ENCODE assay signal across 8 cellular contexts in genomic region chr20:62143976-62144825, GRCh38. TPM values are rescaled to one million over a fixed set of nuclear protein-coding genes. Genes with fewer than 3 reads are reported as not detected.
DNase-seq lines count a peak whose midpoint lies in the region; ATAC-seq and TF ChIP-seq lines count a peak whose summit lies in the region.

No MANE protein-coding gene starts in this region.

- H3K36me3 ChIP-seq in KOPT-K1 (ENCODE audit: insufficient read depth, low read length) (peaks cover 34% of the 10 kb centered on the region), liver (ENCODE audit: control insufficient read depth in 4 of 4, insufficient read depth in 3 of 4, low read depth in 1 of 4, low read length in 3 of 4) (peaks cover 7 to 16% (median 12%) of the 10 kb centered on the region in 4 donors)

- H3K9me3 ChIP-seq in KOPT-K1 (ENCODE audit: insufficient read depth, low read length, poor library complexity, severe bottlenecking) (no peaks in the 10 kb centered on the region), liver (ENCODE audit: control insufficient read depth in 4 of 4, low read length in 3 of 4) (no peaks in the 10 kb centered on the region)

- peak overlapping the region; percentile 19 to 46 for H3K9ac ChIP-seq in liver (ENCODE audit: low read depth in 1 of 2, low read length in 2 of 2)

- TF ChIP-seq RAD21 in liver (IDR thresholded peaks at IDR 0.05), result peak in 1 of 2 donors; percentile 37

- WGBS in liver, result under 1% methylated on average over 100 of the region's 100 CpGs

- DNase-seq in EH (ENCODE audit: low read depth) (peak; percentile 71), coronary artery (ENCODE audit: low spot score) (peak; percentile 74), globus pallidus (ENCODE audit: low spot score) (no peak)
- DNase-seq in stimulated activated CD8-positive, alpha-beta memory T cell treated with anti-CD3 and anti-CD28 coated beads, Interleukin-12 subunit alpha, Interleukin-12 subunit beta, amount 100 ng/mL, for 24 hours (ENCODE audit: extremely low read depth), result peak; percentile 33

- H3K27ac ChIP-seq in KOPT-K1 (ENCODE audit: low read depth, low read length, poor library complexity, severe bottlenecking), result peak overlapping the region; percentile 81
- H3K27ac ChIP-seq in coronary artery, result peak overlapping the region; percentile 77 to 98
- peak overlapping the region; percentile 65 to 90 for H3K27ac ChIP-seq in liver (ENCODE audit: low read depth in 1 of 2, low read length in 2 of 2)

- ATAC-seq in GM21528 (IDR thresholded peaks at IDR 0.05; ENCODE audit: low FRiP score, unreplicated experiment), result peak; percentile 34

- no peaks in the 10 kb centered on the region for H3K27me3 ChIP-seq in liver (ENCODE audit: control insufficient read depth in 4 of 4, insufficient read depth in 4 of 4, low read length in 3 of 4)

- TF ChIP-seq CTCF in WI38 (IDR thresholded peaks at IDR 0.05; ENCODE audit: low read depth, low read length) (no peak), coronary artery (IDR thresholded peaks at IDR 0.05) (no peak), liver (IDR thresholded peaks at IDR 0.05; ENCODE audit: low read depth, low read length, missing input control) (no peak)

- peak overlapping the region; percentile 80 for H3K4me3 ChIP-seq in WI38 (ENCODE audit: low read depth, low read length)
- peak overlapping the region; percentile 91 for H3K4me3 ChIP-seq in coronary artery
- H3K4me3 ChIP-seq in liver (ENCODE audit: low read depth in 1 of 3, low read length in 3 of 3), result peak overlapping the region; percentile 68 to 94 (median 82)

- H3K4me1 ChIP-seq in liver (ENCODE audit: control insufficient read depth in 4 of 4, insufficient read depth in 4 of 4, low read length in 3 of 4), result peaks cover 25 to 66% (median 56%) of the 10 kb centered on the region in 4 donors

TF ChIP-seq in liver, 16 proteins besides CTCF, POLR2A, EP300 and RAD21:
- peak; percentile 55 for TF ChIP-seq YY1 (IDR thresholded peaks at IDR 0.05)
- TF ChIP-seq, protein P1, sequence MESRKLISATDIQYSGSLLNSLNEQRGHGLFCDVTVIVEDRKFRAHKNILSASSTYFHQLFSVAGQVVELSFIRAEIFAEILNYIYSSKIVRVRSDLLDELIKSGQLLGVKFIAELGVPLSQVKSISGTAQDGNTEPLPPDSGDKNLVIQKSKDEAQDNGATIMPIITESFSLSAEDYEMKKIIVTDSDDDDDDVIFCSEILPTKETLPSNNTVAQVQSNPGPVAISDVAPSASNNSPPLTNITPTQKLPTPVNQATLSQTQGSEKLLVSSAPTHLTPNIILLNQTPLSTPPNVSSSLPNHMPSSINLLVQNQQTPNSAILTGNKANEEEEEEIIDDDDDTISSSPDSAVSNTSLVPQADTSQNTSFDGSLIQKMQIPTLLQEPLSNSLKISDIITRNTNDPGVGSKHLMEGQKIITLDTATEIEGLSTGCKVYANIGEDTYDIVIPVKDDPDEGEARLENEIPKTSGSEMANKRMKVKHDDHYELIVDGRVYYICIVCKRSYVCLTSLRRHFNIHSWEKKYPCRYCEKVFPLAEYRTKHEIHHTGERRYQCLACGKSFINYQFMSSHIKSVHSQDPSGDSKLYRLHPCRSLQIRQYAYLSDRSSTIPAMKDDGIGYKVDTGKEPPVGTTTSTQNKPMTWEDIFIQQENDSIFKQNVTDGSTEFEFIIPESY (IDR thresholded peaks at IDR 0.05), result no peak

RNA-seq across cellular contexts. Expression of gene SS18L1, which starts 0.6 kb away (rescaled TPM):
- 10 to 100 TPM; 17.3 to 24.3 TPM for total RNA-seq in liver
- 10 to 100 TPM in 1 of 2 donors, 1 to 10 TPM in 1; 6.1 to 16.1 TPM for polyA plus RNA-seq in liver

RNA-seq across cellular contexts. Expression of gene PSMA7, which starts 1.0 kb away (rescaled TPM):
- 100 to 1,000 TPM; 109 to 181 TPM for total RNA-seq in liver
- 100 to 1,000 TPM; 212 to 342 TPM for polyA plus RNA-seq in liver

RNA-seq across cellular contexts. Expression of gene LSM14B, which starts 21.9 kb away (rescaled TPM):
- 10 to 100 TPM; 15.5 to 15.9 TPM for total RNA-seq in liver
- 10 to 100 TPM in 1 of 2 donors, under 1 TPM in 1; 0.99 to 11.2 TPM for polyA plus RNA-seq in liver

RNA-seq across cellular contexts. Expression of gene MTG2, which starts 38.6 kb away (rescaled TPM):
- total RNA-seq in liver, result 10 to 100 TPM; 13.0 to 26.8 TPM
- polyA plus RNA-seq in liver, result 10 to 100 TPM; 22.0 to 28.0 TPM
